Comparison of ENCODE assay signal across 25 cellular contexts in genomic region chr6:117992856-117993255, GRCh38.
DNase-seq lines count a peak whose midpoint lies in the region; ATAC-seq and TF ChIP-seq lines count a peak whose summit lies in the region.
"Had no signal": no experiment of that assay in that cellular context is flagged by ENCODE, and none has a peak within 500 bp of the region (broad histone marks: within the 10 kb centered on the region; RNA-seq: fewer than 3 reads in every experiment).

No MANE protein-coding gene starts in this region.

- peak overlapping the region in 15 of 59 donors; percentile 1 to 65 (median 42) for H3K27ac ChIP-seq in dorsolateral prefrontal cortex
- H3K27ac ChIP-seq: breast epithelium, lower lobe of right lung, parathyroid adenoma, SJCRH30, suprapubic skin had no signal

- H3K4me3 Mint-ChIP-seq in neural crest cell: peak overlapping the region; percentile 6
- H3K4me3 Mint-ChIP-seq: activated B cell treated with CpG ODN at 0.5 μM for 24 hours; activated CD8-positive, alpha-beta T cell treated with anti-CD3 and anti-CD28 coated beads for 36 hours; activated T-cell treated with anti-CD3 and anti-CD28 coated beads, Interleukin-2, amount 50 U/mL, for 24 hours; CD4-positive, alpha-beta T cell; T-helper 2 cell treated with Interferon-gamma antibody and Interleukin-4, amounts not matched to agents 5 μg/mL and 100 μg/mL, for 36 hours had no signal

- no peak overlapping the region for H3K27ac Mint-ChIP-seq in neural crest cell (ENCODE audit: unreplicated experiment)
- H3K27ac Mint-ChIP-seq: activated B cell treated with CpG ODN at 0.5 μM for 24 hours; activated CD8-positive, alpha-beta T cell treated with anti-CD3 and anti-CD28 coated beads for 36 hours; activated naive CD4-positive, alpha-beta T cell treated with anti-CD3 and anti-CD28 coated beads, Interleukin-2, amount 50 U/mL, for 72 hours; activated T-cell treated with anti-CD3 and anti-CD28 coated beads, Interleukin-2, amount 50 U/mL, for 24 hours; CD4-positive, alpha-beta T cell; T-helper 2 cell treated with Interferon-gamma antibody and Interleukin-4, amounts not matched to agents 5 μg/mL and 100 μg/mL, for 36 hours had no signal

- no peaks in the 10 kb centered on the region for H3K27me3 ChIP-seq in dorsolateral prefrontal cortex
- H3K27me3 ChIP-seq: breast epithelium, SJCRH30, suprapubic skin had no signal

- H3K27me3 Mint-ChIP-seq in neural crest cell (ENCODE audit: low read depth): no peaks in the 10 kb centered on the region
- H3K27me3 Mint-ChIP-seq: activated B cell treated with CpG ODN at 0.5 μM for 24 hours had no signal

- TF ChIP-seq CTCF in dorsolateral prefrontal cortex (IDR thresholded peaks at IDR 0.05 in 54 of 56, conservative IDR thresholded peaks at IDR 0.05 in 2 of 56; ENCODE audit: low read depth in 1 of 56, partially characterized antibody in 56 of 56) (peak in 1 of 56 donors; percentile 16), neural crest cell (conservative IDR thresholded peaks at IDR 0.05) (no peak)

- H3K9me3 Mint-ChIP-seq in neural crest cell: peaks cover 3% of the 10 kb centered on the region
- H3K9me3 Mint-ChIP-seq: activated B cell treated with CpG ODN at 0.5 μM for 24 hours; activated CD8-positive, alpha-beta T cell treated with anti-CD3 and anti-CD28 coated beads for 36 hours; activated naive CD4-positive, alpha-beta T cell treated with anti-CD3 and anti-CD28 coated beads, Interleukin-2, amount 50 U/mL, for 72 hours; activated T-cell treated with anti-CD3 and anti-CD28 coated beads, Interleukin-2, amount 50 U/mL, for 24 hours; CD4-positive, alpha-beta T cell; T-helper 2 cell treated with Interferon-gamma antibody and Interleukin-4, amounts not matched to agents 5 μg/mL and 100 μg/mL, for 36 hours had no signal

- no peak for ATAC-seq in GM19328 (IDR thresholded peaks at IDR 0.05; ENCODE audit: unreplicated experiment)
- ATAC-seq: activated CD8-positive, alpha-beta T cell treated with anti-CD3 and anti-CD28 coated beads for 36 hours; activated naive CD4-positive, alpha-beta T cell treated with anti-CD3 and anti-CD28 coated beads, Interleukin-2, amount 50 U/mL, for 72 hours; lower lobe of right lung; PC-3 had no signal

- DNase-seq in Ammon's horn (ENCODE audit: low spot score) (peak; percentile 87), NCI-H446 (lab: John Stamatoyannopoulos, UW) (peak; percentile 26 to 57), dorsolateral prefrontal cortex (peak in 8 of 10 donors; percentile 19 to 64 (median 53)), neural crest cell (ENCODE audit: low read depth, low spot score) (no peak), cerebellum (ENCODE audit: low spot score) (no peak), RKO (ENCODE audit: low spot score) (no peak)
- DNase-seq in effector CD8-positive, alpha-beta T cell (lab: John Stamatoyannopoulos, UW): no peak
- DNase-seq: activated B cell treated with CpG ODN at 0.5 μM for 24 hours; activated CD8-positive, alpha-beta T cell treated with anti-CD3 and anti-CD28 coated beads for 36 hours; activated T-cell treated with anti-CD3 and anti-CD28 coated beads, Interleukin-2, amount 50 U/mL, for 24 hours; CD4-positive, alpha-beta T cell; dermis blood vessel endothelial cell; lower lobe of right lung; NCI-H187 treated with DMSO at 0.1 percent for 48 hours; NCI-H748 treated with DMSO at 0.1 percent for 48 hours; PC-3; SJCRH30; small intestine; stimulated activated CD8-positive, alpha-beta memory T cell treated with anti-CD3 and anti-CD28 coated beads, Interleukin-4, amount 100 ng/mL, for 48 hours had no signal

- intact Hi-C loops in dorsolateral prefrontal cortex (cut with DNase I): no loop called here

- peaks cover 47% of the 10 kb centered on the region for H3K4me1 Mint-ChIP-seq in neural crest cell
- H3K4me1 Mint-ChIP-seq: activated B cell treated with CpG ODN at 0.5 μM for 24 hours had no signal

- peaks cover 5% of the 10 kb centered on the region for H3K36me3 Mint-ChIP-seq in neural crest cell (ENCODE audit: low read depth)
- H3K36me3 Mint-ChIP-seq: activated naive CD4-positive, alpha-beta T cell treated with anti-CD3 and anti-CD28 coated beads, Interleukin-2, amount 50 U/mL, for 72 hours had no signal

- H3K4me3 ChIP-seq in dorsolateral prefrontal cortex: peak overlapping the region in 2 of 59 donors; percentile 14
- H3K4me3 ChIP-seq: breast epithelium, lower lobe of right lung, SJCRH30, suprapubic skin had no signal

Comparison
In these comparisons a context has a peak if more than half of its experiments do, and no peak if none do; other contexts are left out.
1. DNase-seq: peak in Ammon's horn (single experiment), NCI-H446 (2 of 2) and dorsolateral prefrontal cortex (8 of 10); none in neural crest cell (single experiment), effector CD8-positive, alpha-beta T cell (single experiment), cerebellum (single experiment) and RKO (single experiment).